Comparison of ENCODE assay signal across 19 cellular contexts in the genomic region with DNA sequence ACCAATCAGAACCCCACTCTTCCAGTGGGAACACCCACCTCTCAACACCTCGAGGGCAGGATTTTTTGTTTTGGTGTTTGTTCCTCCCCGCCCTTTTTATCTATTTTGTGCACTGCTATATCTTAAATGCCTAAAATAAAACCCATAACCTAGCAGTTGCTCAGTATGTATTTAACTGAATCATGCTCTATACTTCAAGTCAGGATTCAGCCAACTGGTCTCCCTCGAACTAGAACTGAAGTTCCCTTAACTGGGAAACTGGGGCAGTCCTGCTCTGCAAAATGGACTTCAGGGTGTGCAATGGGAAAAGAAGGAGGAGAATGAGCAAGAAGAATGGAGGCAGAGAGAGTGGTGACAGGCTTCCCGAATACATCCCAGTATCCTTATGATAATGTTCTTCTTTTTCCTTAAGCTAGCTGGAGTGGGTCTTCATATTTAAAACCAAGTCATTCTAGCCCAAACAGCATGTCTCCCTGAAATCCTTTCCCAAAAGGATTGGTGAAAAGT.
"Had no signal": no experiment of that assay in that cellular context is flagged by ENCODE, and none has a peak within 500 bp of the region (broad histone marks: within the 10 kb centered on the region; RNA-seq: fewer than 3 reads in every experiment).

No MANE protein-coding gene starts in this region.

- H3K4me1 ChIP-seq: gastrocnemius medialis, sigmoid colon had no signal

- H3K36me3 Mint-ChIP-seq: activated naive CD8-positive, alpha-beta T cell treated with anti-CD3 and anti-CD28 coated beads, Interleukin-2, amount 10 ng/mL, durations not matched to agents 7 days and 5 days had no signal

- H3K4me1 Mint-ChIP-seq: activated CD4-positive, alpha-beta T cell treated with anti-CD3 and anti-CD28 coated beads, Interleukin-2, amount 10 ng/mL, durations not matched to agents 24 days and 14 days had no signal

- ATAC-seq: activated CD8-positive, alpha-beta T cell treated with anti-CD3 and anti-CD28 coated beads, Interleukin-2, amount 10 ng/mL, durations not matched to agents 7 days and 5 days; activated T-cell treated with anti-CD3 and anti-CD28 coated beads, Interleukin-2, amount 50 U/mL, for 72 hours had no signal

- H3K4me3 Mint-ChIP-seq: activated CD4-positive, alpha-beta T cell treated with anti-CD3 and anti-CD28 coated beads, Interleukin-2, amount 10 ng/mL, durations not matched to agents 24 days and 14 days; activated CD8-positive, alpha-beta T cell treated with anti-CD3 and anti-CD28 coated beads, Interleukin-2, amount 10 ng/mL, durations not matched to agents 7 days and 5 days; activated naive CD8-positive, alpha-beta T cell treated with anti-CD3 and anti-CD28 coated beads, Interleukin-2, amount 10 ng/mL, durations not matched to agents 7 days and 5 days; activated T-cell treated with anti-CD3 and anti-CD28 coated beads, Interleukin-2, amount 50 U/mL, for 72 hours; endodermal cell; neural crest cell; T-helper 2 cell treated with Interferon-gamma antibody and Interleukin-4, amounts not matched to agents 5 μg/mL and 100 μg/mL, for 36 hours had no signal

- DNase-seq: activated CD4-positive, alpha-beta T cell treated with anti-CD3 and anti-CD28 coated beads, Interleukin-2, amount 10 ng/mL, durations not matched to agents 24 days and 14 days; activated CD4-positive, CD25-positive, alpha-beta regulatory T cell; activated CD8-positive, alpha-beta memory T cell treated with anti-CD3 and anti-CD28 coated beads, Interleukin-2, amount 50 U/mL, for 4 hours; activated CD8-positive, alpha-beta T cell treated with anti-CD3 and anti-CD28 coated beads, Interleukin-2, amount 10 ng/mL, durations not matched to agents 7 days and 5 days; activated naive CD8-positive, alpha-beta T cell treated with anti-CD3 and anti-CD28 coated beads, Interleukin-2, amount 10 ng/mL, durations not matched to agents 7 days and 5 days; activated T-cell treated with anti-CD3 and anti-CD28 coated beads, Interleukin-2, amount 50 U/mL, for 72 hours; brain microvascular endothelial cell; cerebellar nuclear complex; endodermal cell; heart right ventricle; left colon; ovary; stimulated activated CD4-positive, alpha-beta T cell treated with anti-CD3 and anti-CD28 coated beads, Interleukin-1b, Interleukin-23, amount 100 ng/mL, for 48 hours; SW 1271; tibial artery had no signal

- H3K9me3 Mint-ChIP-seq: activated naive CD8-positive, alpha-beta T cell treated with anti-CD3 and anti-CD28 coated beads, Interleukin-2, amount 10 ng/mL, durations not matched to agents 7 days and 5 days; activated T-cell treated with anti-CD3 and anti-CD28 coated beads, Interleukin-2, amount 50 U/mL, for 72 hours; neural crest cell; T-helper 2 cell treated with Interferon-gamma antibody and Interleukin-4, amounts not matched to agents 5 μg/mL and 100 μg/mL, for 36 hours had no signal

- H3K9me3 ChIP-seq: gastrocnemius medialis, ovary, sigmoid colon, tibial artery had no signal

- H3K27ac Mint-ChIP-seq: activated CD4-positive, alpha-beta T cell treated with anti-CD3 and anti-CD28 coated beads, Interleukin-2, amount 10 ng/mL, durations not matched to agents 24 days and 14 days; activated CD8-positive, alpha-beta T cell treated with anti-CD3 and anti-CD28 coated beads, Interleukin-2, amount 10 ng/mL, durations not matched to agents 7 days and 5 days; activated naive CD8-positive, alpha-beta T cell treated with anti-CD3 and anti-CD28 coated beads, Interleukin-2, amount 10 ng/mL, durations not matched to agents 7 days and 5 days; activated T-cell treated with anti-CD3 and anti-CD28 coated beads, Interleukin-2, amount 50 U/mL, for 72 hours; endodermal cell; T-helper 2 cell treated with Interferon-gamma antibody and Interleukin-4, amounts not matched to agents 5 μg/mL and 100 μg/mL, for 36 hours had no signal

- H3K27me3 ChIP-seq: brain microvascular endothelial cell, gastrocnemius medialis, heart right ventricle, ovary, sigmoid colon had no signal

- H3K36me3 ChIP-seq: brain microvascular endothelial cell, gastrocnemius medialis, heart right ventricle, ovary, sigmoid colon, tibial artery had no signal

- H3K4me3 ChIP-seq: gastrocnemius medialis, ovary, sigmoid colon, tibial artery had no signal

- H3K27ac ChIP-seq: brain microvascular endothelial cell, gastrocnemius medialis, ovary, tibial artery had no signal
